In genomic region chr19:10615429-10616023, GRCh38 we compare ENCODE assay signal across 17 cellular contexts. TPM values are rescaled to one million over a fixed set of nuclear protein-coding genes. Genes with fewer than 3 reads are reported as not detected.
A peak's percentile ranks its signal among the peaks of the same experiment; 100 is the strongest.
DNase-seq lines count a peak whose midpoint lies in the region; ATAC-seq and TF ChIP-seq lines count a peak whose summit lies in the region.
"Had no signal": no experiment of that assay in that cellular context is flagged by ENCODE, and none has a peak within 500 bp of the region (broad histone marks: within the 10 kb centered on the region; RNA-seq: fewer than 3 reads in every experiment).

No MANE protein-coding gene starts in this region.

- POLR2A ChIA-PET in activated CD8-positive, alpha-beta T cell treated with anti-CD3 and anti-CD28 coated beads for 36 hours (lab: Charles Lee), result interaction anchor here (1.7 kb wide), 1 partner anchor 11 kb away, joined by 8 read pairs; no protein-coding TSS in a partner anchor
- POLR2A ChIA-PET in naive thymus-derived CD4-positive, alpha-beta T cell (lab: Charles Lee), result interaction anchor here (0.6 to 16.7 kb wide), 4 partner anchors 10 to 209 kb away, joined by 3 to 190 read pairs (median 4); no protein-coding TSS in a partner anchor
- POLR2A ChIA-PET in SK-N-SH (lab: Yijun Ruan, JAX), result interaction anchor here (0.7 kb wide), 1 partner anchor 69 kb away, joined by 3 read pairs; no protein-coding TSS in a partner anchor

- peaks cover 9 to 10% of the 10 kb centered on the region in 2 donors for H3K4me1 ChIP-seq in naive thymus-derived CD4-positive, alpha-beta T cell (ENCODE audit: control insufficient read depth in 2 of 2, insufficient read depth in 2 of 2, low read length in 2 of 2)
- H3K4me1 ChIP-seq in upper lobe of left lung (peaks cover 49 to 81% (median 59%) of the 10 kb centered on the region in 4 donors), SK-N-SH (ENCODE audit: control insufficient read depth in 1 of 2, insufficient read depth in 2 of 2, low read depth in 1 of 2, low read length in 1 of 2) (no peaks in the 10 kb centered on the region; a peak in 1 of 4 replicates)

- H3K36me3 ChIP-seq in naive thymus-derived CD4-positive, alpha-beta T cell (ENCODE audit: control insufficient read depth in 2 of 3, insufficient read depth in 3 of 3, low read length in 3 of 3), result peaks cover 0 to 15% (median 0%) of the 10 kb centered on the region in 3 experiments
- no peaks in the 10 kb centered on the region for H3K36me3 ChIP-seq in upper lobe of left lung
- H3K36me3 ChIP-seq in SK-N-SH (replicated peaks in 1 of 2; ENCODE audit: control insufficient read depth in 1 of 2, insufficient read depth in 2 of 2, low read length in 1 of 2), result peaks cover 0 to 6% of the 10 kb centered on the region in 2 experiments

- no peaks in the 10 kb centered on the region for H3K27me3 Mint-ChIP-seq in activated naive CD4-positive, alpha-beta T cell treated with anti-CD3 and anti-CD28 coated beads, Interleukin-2, amount 50 U/mL, for 24 hours
- no peaks in the 10 kb centered on the region for H3K27me3 Mint-ChIP-seq in activated CD8-positive, alpha-beta T cell treated with anti-CD3 and anti-CD28 coated beads for 36 hours
- H3K27me3 Mint-ChIP-seq in naive thymus-derived CD4-positive, alpha-beta T cell, result no peaks in the 10 kb centered on the region

- no peak overlapping the region for H2AFZ ChIP-seq in SK-N-SH (ENCODE audit: low read depth)

- no peak overlapping the region for H3K9ac ChIP-seq in SK-N-SH

- H3K4me2 ChIP-seq in SK-N-SH, result no peak overlapping the region

- no peak for TF ChIP-seq POLR2A in upper lobe of left lung (IDR thresholded peaks at IDR 0.05)

- peak overlapping the region; percentile 15 for H3K4me3 Mint-ChIP-seq in activated naive CD4-positive, alpha-beta T cell treated with anti-CD3 and anti-CD28 coated beads, Interleukin-2, amount 50 U/mL, for 24 hours
- no peak overlapping the region for H3K4me3 Mint-ChIP-seq in activated CD8-positive, alpha-beta T cell treated with anti-CD3 and anti-CD28 coated beads for 36 hours
- H3K4me3 Mint-ChIP-seq in naive thymus-derived CD4-positive, alpha-beta T cell, result peak overlapping the region in 9 of 10 donors; percentile 6 to 61 (median 36)
- H3K4me3 Mint-ChIP-seq: activated T-cell treated with anti-CD3 and anti-CD28 coated beads, Interleukin-2, amount 50 U/mL, for 4 hours had no signal

- peak overlapping the region; percentile 35 for H3K27ac ChIP-seq in naive thymus-derived CD4-positive, alpha-beta T cell (ENCODE audit: low read depth, low read length)
- H3K27ac ChIP-seq in upper lobe of left lung (peak overlapping the region in 3 of 4 donors; percentile 50 to 80 (median 79)), SK-N-SH (ENCODE audit: low read depth in 2 of 2, low read length in 1 of 2) (no peak overlapping the region)

- H3F3A ChIP-seq in SK-N-SH (replicated peaks; ENCODE audit: insufficient read depth), result peaks cover 9% of the 10 kb centered on the region

- ATAC-seq in activated CD8-positive, alpha-beta T cell treated with anti-CD3 and anti-CD28 coated beads for 36 hours, result no peak
- no peak for ATAC-seq in naive thymus-derived CD4-positive, alpha-beta T cell
- ATAC-seq in upper lobe of left lung (ENCODE audit: low FRiP score in 2 of 2) (no peak), HG02870 (IDR thresholded peaks at IDR 0.05; ENCODE audit: unreplicated experiment) (no peak), GM18498 (IDR thresholded peaks at IDR 0.05; ENCODE audit: unreplicated experiment) (no peak)
- ATAC-seq: activated T-cell treated with anti-CD3 and anti-CD28 coated beads, Interleukin-2, amount 50 U/mL, for 4 hours; body of pancreas; SK-N-SH treated with all-trans-retinoic acid at 6 μM for 48 hours had no signal

- TF ChIP-seq CTCF in activated CD8-positive, alpha-beta T cell treated with anti-CD3 and anti-CD28 coated beads for 36 hours (IDR thresholded peaks at IDR 0.05), result no peak
- no peak for TF ChIP-seq CTCF in upper lobe of left lung (IDR thresholded peaks at IDR 0.05)
- no peak for TF ChIP-seq CTCF in SK-N-SH (IDR thresholded peaks at IDR 0.05)

- H3K79me2 ChIP-seq in SK-N-SH (ENCODE audit: insufficient read depth), result peaks cover 47% of the 10 kb centered on the region

- peaks cover 57% of the 10 kb centered on the region for H3K4me1 Mint-ChIP-seq in activated naive CD4-positive, alpha-beta T cell treated with anti-CD3 and anti-CD28 coated beads, Interleukin-2, amount 50 U/mL, for 24 hours
- peaks cover 36% of the 10 kb centered on the region for H3K4me1 Mint-ChIP-seq in activated CD8-positive, alpha-beta T cell treated with anti-CD3 and anti-CD28 coated beads for 36 hours (ENCODE audit: low read depth)
- H3K4me1 Mint-ChIP-seq in naive thymus-derived CD4-positive, alpha-beta T cell, result peaks cover 16 to 62% (median 35%) of the 10 kb centered on the region in 7 donors

- no peaks in the 10 kb centered on the region for H3K36me3 Mint-ChIP-seq in activated naive CD4-positive, alpha-beta T cell treated with anti-CD3 and anti-CD28 coated beads, Interleukin-2, amount 50 U/mL, for 24 hours
- H3K36me3 Mint-ChIP-seq in activated CD8-positive, alpha-beta T cell treated with anti-CD3 and anti-CD28 coated beads for 36 hours (ENCODE audit: low read depth), result peaks cover 18% of the 10 kb centered on the region
- H3K36me3 Mint-ChIP-seq in naive thymus-derived CD4-positive, alpha-beta T cell, result peaks cover 0 to 14% (median 4%) of the 10 kb centered on the region in 5 donors

- no peak for TF ChIP-seq EP300 in upper lobe of left lung (IDR thresholded peaks at IDR 0.05)
- no peak for TF ChIP-seq EP300 in SK-N-SH (IDR thresholded peaks at IDR 0.05; ENCODE audit: borderline replicate concordance in 1 of 2, low read depth in 1 of 2, low read length in 1 of 2)

- no peaks in the 10 kb centered on the region for H3K9me3 ChIP-seq in naive thymus-derived CD4-positive, alpha-beta T cell (ENCODE audit: control insufficient read depth in 2 of 3, low read length in 3 of 3)
- H3K9me3 ChIP-seq in upper lobe of left lung, result no peaks in the 10 kb centered on the region
- no peaks in the 10 kb centered on the region for H3K9me3 ChIP-seq in SK-N-SH
- H3K9me3 ChIP-seq: body of pancreas had no signal

- DNase-seq in activated naive CD4-positive, alpha-beta T cell treated with anti-CD3 and anti-CD28 coated beads, Interleukin-2, amount 50 U/mL, for 16 hours, result no peak
- no peak for DNase-seq in activated CD8-positive, alpha-beta T cell treated with anti-CD3 and anti-CD28 coated beads for 36 hours
- no peak for DNase-seq in naive thymus-derived CD4-positive, alpha-beta T cell
- no peak for DNase-seq in upper lobe of left lung
- DNase-seq in SK-N-SH, result no peak
- DNase-seq: activated T-cell treated with anti-CD3 and anti-CD28 coated beads, Interleukin-2, amount 50 U/mL, for 4 hours; body of pancreas; DMS 273 treated with DMSO at 0.1 percent for 48 hours; H7; NCI-H1105 treated with DMSO at 0.1 percent for 48 hours; NCI-H345; stimulated activated CD4-positive, alpha-beta T cell treated with anti-CD3 and anti-CD28 coated beads, Interleukin-4, amount 100 ng/mL, for 24 hours had no signal

- intact Hi-C loops in activated CD8-positive, alpha-beta T cell treated with anti-CD3 and anti-CD28 coated beads for 36 hours (cut with micrococcal nuclease), result no loop called here
- intact Hi-C loops in naive thymus-derived CD4-positive, alpha-beta T cell (cut with micrococcal nuclease), result loop anchor here in 1 of 2 donors (1.0 to 2.0 kb wide), 2 partner anchors 12 to 35 kb away; no protein-coding TSS in a partner anchor

- no peaks in the 10 kb centered on the region for H3K9me2 ChIP-seq in SK-N-SH

- CTCF ChIA-PET in activated CD8-positive, alpha-beta T cell treated with anti-CD3 and anti-CD28 coated beads for 36 hours (lab: Charles Lee), result interaction anchor here (1.4 kb wide), 1 partner anchor 34 kb away, joined by 9 read pairs; no protein-coding TSS in a partner anchor
- CTCF ChIA-PET in naive thymus-derived CD4-positive, alpha-beta T cell (lab: Charles Lee), result interaction anchor here (1.2 to 2.7 kb wide), 2 partner anchors 28 to 34 kb away, joined by 3 to 14 read pairs; no protein-coding TSS in a partner anchor
- CTCF ChIA-PET in SK-N-SH (lab: Yijun Ruan, JAX), result interaction anchor here (0.9 to 1.7 kb wide), 3 partner anchors 29 to 64 kb away, joined by 3 to 4 read pairs (median 3); no protein-coding TSS in a partner anchor

- H4K20me1 ChIP-seq in SK-N-SH (ENCODE audit: insufficient read depth), result no peaks in the 10 kb centered on the region

- no peak for TF ChIP-seq RAD21 in SK-N-SH (IDR thresholded peaks at IDR 0.05; ENCODE audit: low read length)

- H3K27ac Mint-ChIP-seq in activated naive CD4-positive, alpha-beta T cell treated with anti-CD3 and anti-CD28 coated beads, Interleukin-2, amount 50 U/mL, for 24 hours, result peak overlapping the region; percentile 66
- H3K27ac Mint-ChIP-seq in activated CD8-positive, alpha-beta T cell treated with anti-CD3 and anti-CD28 coated beads for 36 hours, result peak overlapping the region; percentile 83
- H3K27ac Mint-ChIP-seq in naive thymus-derived CD4-positive, alpha-beta T cell, result peak overlapping the region in 7 of 9 donors; percentile 57 to 88 (median 67)

- H3K9me3 Mint-ChIP-seq in activated naive CD4-positive, alpha-beta T cell treated with anti-CD3 and anti-CD28 coated beads, Interleukin-2, amount 50 U/mL, for 24 hours, result no peaks in the 10 kb centered on the region
- H3K9me3 Mint-ChIP-seq in activated CD8-positive, alpha-beta T cell treated with anti-CD3 and anti-CD28 coated beads for 36 hours, result no peaks in the 10 kb centered on the region
- no peaks in the 10 kb centered on the region for H3K9me3 Mint-ChIP-seq in naive thymus-derived CD4-positive, alpha-beta T cell
- H3K9me3 Mint-ChIP-seq: activated T-cell treated with anti-CD3 and anti-CD28 coated beads, Interleukin-2, amount 50 U/mL, for 4 hours had no signal

- no peaks in the 10 kb centered on the region for H3K27me3 ChIP-seq in naive thymus-derived CD4-positive, alpha-beta T cell (ENCODE audit: control insufficient read depth in 2 of 2, insufficient read depth in 2 of 2, low read length in 2 of 2)
- H3K27me3 ChIP-seq in upper lobe of left lung, result no peaks in the 10 kb centered on the region
- H3K27me3 ChIP-seq in SK-N-SH (ENCODE audit: insufficient read depth), result no peaks in the 10 kb centered on the region
- H3K27me3 ChIP-seq: body of pancreas had no signal

- no peak overlapping the region for H3K4me3 ChIP-seq in naive thymus-derived CD4-positive, alpha-beta T cell (ENCODE audit: low read length)
- H3K4me3 ChIP-seq in upper lobe of left lung (no peak overlapping the region), SK-N-SH (ENCODE audit: low read depth in 2 of 2, low read length in 1 of 2) (no peak overlapping the region)
- H3K4me3 ChIP-seq: body of pancreas had no signal

- 78 to 82% methylated on average over 14 of the region's 14 CpGs for WGBS in upper lobe of left lung, 2 donors
- WGBS in SK-N-SH (ENCODE audit: low lambda C conversion rate), result 98% methylated on average over 14 of the region's 14 CpGs

RNA-seq across cellular contexts. Expression of gene SLC44A2, which starts 9.8 kb away (rescaled TPM):
- total RNA-seq in activated CD8-positive, alpha-beta T cell treated with anti-CD3 and anti-CD28 coated beads for 36 hours, result 10 to 100 TPM; 66.0 to 71.4 TPM
- total RNA-seq in naive thymus-derived CD4-positive, alpha-beta T cell, result 100 to 1,000 TPM; 148 to 272 (median 194) TPM
- polyA plus RNA-seq in naive thymus-derived CD4-positive, alpha-beta T cell, result 100 to 1,000 TPM; 216 to 375 TPM
- total RNA-seq in upper lobe of left lung, result 100 to 1,000 TPM; 117 to 333 (median 197) TPM
- 61.4 and 66.6 TPM in 2 replicates for polyA plus RNA-seq in SK-N-SH (2012; rRNA removed)
- 38.2 and 47.6 TPM in 2 replicates for polyA plus RNA-seq in SK-N-SH (2012; cell fraction: cytosol; rRNA removed)
- polyA plus RNA-seq in SK-N-SH (2012; cell fraction: nucleus; rRNA removed), result 97.7 and 150 TPM in 2 replicates

RNA-seq across cellular contexts. Expression of gene AP1M2, which starts 28.4 kb away (rescaled TPM):
- total RNA-seq in activated CD8-positive, alpha-beta T cell treated with anti-CD3 and anti-CD28 coated beads for 36 hours, result not detected
- not detected for total RNA-seq in naive thymus-derived CD4-positive, alpha-beta T cell
- polyA plus RNA-seq in naive thymus-derived CD4-positive, alpha-beta T cell, result not detected
- total RNA-seq in upper lobe of left lung, result 10 to 100 TPM; 35.1 to 63.1 (median 45.7) TPM
- polyA plus RNA-seq in SK-N-SH (2012; rRNA removed), result 0.05 and 0.30 TPM in 2 replicates
- 0.21 and 0.42 TPM in 2 replicates for polyA plus RNA-seq in SK-N-SH (2012; cell fraction: cytosol; rRNA removed)
- 0.06 and 0.48 TPM in 2 replicates for polyA plus RNA-seq in SK-N-SH (2012; cell fraction: nucleus; rRNA removed)
- total RNA-seq: myocyte had no signal

RNA-seq across cellular contexts. Expression of gene ILF3, which starts 38.6 kb away (rescaled TPM):
- total RNA-seq in activated CD8-positive, alpha-beta T cell treated with anti-CD3 and anti-CD28 coated beads for 36 hours, result 100 to 1,000 TPM; 435 to 450 TPM
- 100 to 1,000 TPM; 346 to 515 (median 368) TPM for total RNA-seq in naive thymus-derived CD4-positive, alpha-beta T cell
- 10 to 100 TPM; 91.0 to 99.9 TPM for polyA plus RNA-seq in naive thymus-derived CD4-positive, alpha-beta T cell
- total RNA-seq in upper lobe of left lung, result 100 to 1,000 TPM; 121 to 193 (median 169) TPM
- polyA plus RNA-seq in SK-N-SH (2012; rRNA removed), result 203 and 229 TPM in 2 replicates
- 97.9 and 126 TPM in 2 replicates for polyA plus RNA-seq in SK-N-SH (2012; cell fraction: cytosol; rRNA removed)
- polyA plus RNA-seq in SK-N-SH (2012; cell fraction: nucleus; rRNA removed), result 699 and 751 TPM in 2 replicates

RNA-seq across cellular contexts. Expression of gene CDKN2D, which starts 46.7 kb away (rescaled TPM):
- total RNA-seq in activated CD8-positive, alpha-beta T cell treated with anti-CD3 and anti-CD28 coated beads for 36 hours, result 10 to 100 TPM; 62.1 to 67.1 TPM
- total RNA-seq in naive thymus-derived CD4-positive, alpha-beta T cell, result 10 to 100 TPM; 20.5 to 73.9 (median 47.5) TPM
- polyA plus RNA-seq in naive thymus-derived CD4-positive, alpha-beta T cell, result 100 to 1,000 TPM in 1 of 2 donors, 10 to 100 TPM in 1; 72.9 to 102 TPM
- 10 to 100 TPM in 5 of 6 donors, 1 to 10 TPM in 1; 2.1 to 21.3 (median 15.9) TPM for total RNA-seq in upper lobe of left lung
- 13.1 and 14.9 TPM in 2 replicates for polyA plus RNA-seq in SK-N-SH (2012; rRNA removed)
- polyA plus RNA-seq in SK-N-SH (2012; cell fraction: cytosol; rRNA removed), result 11.6 and 16.2 TPM in 2 replicates
- 5.4 and 5.7 TPM in 2 replicates for polyA plus RNA-seq in SK-N-SH (2012; cell fraction: nucleus; rRNA removed)

RNA-seq across cellular contexts. Expression of gene KRI1, which starts 49.7 kb away (rescaled TPM):
- 10 to 100 TPM; 50.0 to 58.3 TPM for total RNA-seq in activated CD8-positive, alpha-beta T cell treated with anti-CD3 and anti-CD28 coated beads for 36 hours
- total RNA-seq in naive thymus-derived CD4-positive, alpha-beta T cell, result 10 to 100 TPM; 48.4 to 84.1 (median 60.4) TPM
- 10 to 100 TPM; 13.7 to 47.6 TPM for polyA plus RNA-seq in naive thymus-derived CD4-positive, alpha-beta T cell
- 10 to 100 TPM; 13.1 to 74.4 (median 24.5) TPM for total RNA-seq in upper lobe of left lung
- 23.3 and 26.7 TPM in 2 replicates for polyA plus RNA-seq in SK-N-SH (2012; rRNA removed)
- polyA plus RNA-seq in SK-N-SH (2012; cell fraction: cytosol; rRNA removed), result 17.4 and 23.7 TPM in 2 replicates
- polyA plus RNA-seq in SK-N-SH (2012; cell fraction: nucleus; rRNA removed), result 58.1 and 74.0 TPM in 2 replicates

Comparison
In these comparisons a context has a peak if more than half of its experiments do, and no peak if none do; other contexts are left out.
1. H3K27ac ChIP-seq: peak in naive thymus-derived CD4-positive, alpha-beta T cell (single experiment) and upper lobe of left lung (3 of 4); none in SK-N-SH (0 of 2).
2. RNA of gene AP1M2, which starts 28.4 kb away (total RNA-seq): 35.1 to 63.1 TPM in upper lobe of left lung; not detected in naive thymus-derived CD4-positive, alpha-beta T cell and not detected in activated CD8-positive, alpha-beta T cell treated with anti-CD3 and anti-CD28 coated beads for 36 hours; every median in the first group is over 10 times any median in the second.
3. Peak in every context shown above with its lines, with median percentiles within 50 percentile points of each other: H3K27ac Mint-ChIP-seq.